Comparison of ENCODE assay signal across 21 cellular contexts in the genomic region with DNA sequence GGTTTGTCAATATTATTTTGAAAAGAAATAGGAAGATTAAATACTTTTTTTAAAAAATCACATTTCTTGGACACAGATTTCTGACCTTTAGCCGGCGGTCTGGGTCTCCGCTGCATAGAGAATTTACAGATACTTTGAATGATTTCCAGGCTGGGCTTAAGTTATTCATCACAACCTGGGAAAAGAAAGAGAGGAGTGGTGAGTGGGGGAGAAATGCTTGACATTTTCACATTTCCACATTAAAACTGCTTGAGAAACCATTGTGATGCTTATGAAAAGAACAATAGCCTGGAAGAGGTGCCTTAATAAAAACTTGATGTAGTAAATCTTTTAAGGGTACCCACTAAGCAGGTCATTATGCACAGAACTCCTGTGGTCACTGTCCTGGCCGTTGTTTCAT.
DNase-seq lines count a peak whose midpoint lies in the region; ATAC-seq and TF ChIP-seq lines count a peak whose summit lies in the region.
"Had no signal": no experiment of that assay in that cellular context is flagged by ENCODE, and none has a peak within 500 bp of the region (broad histone marks: within the 10 kb centered on the region; RNA-seq: fewer than 3 reads in every experiment).

No MANE protein-coding gene starts in this region.

- H3K9me3 ChIP-seq in NT2/D1 (ENCODE audit: insufficient read depth, low read length) = no peaks in the 10 kb centered on the region
- H3K9me3 ChIP-seq: BLaER1, Caco-2 had no signal

- H3K27ac Mint-ChIP-seq in GM23338 (no peak overlapping the region), Calu3 (ENCODE audit: unreplicated experiment) (no peak overlapping the region)
- H3K27ac Mint-ChIP-seq: B cell; CD4-positive, CD25-positive, alpha-beta regulatory T cell; CD8-positive, alpha-beta T cell had no signal

- H3K4me3 Mint-ChIP-seq in GM23338 = 0 out of 3 replicates have a peak overlapping the region, but pooled peaks have one; percentile 20
- no peak overlapping the region for H3K4me3 Mint-ChIP-seq in Calu3 (ENCODE audit: low read depth, unreplicated experiment)
- H3K4me3 Mint-ChIP-seq: B cell; CD4-positive, CD25-positive, alpha-beta regulatory T cell; CD8-positive, alpha-beta T cell; H9 had no signal

- H3K27me3 Mint-ChIP-seq in GM23338 (ENCODE audit: insufficient read depth, low read depth, poor library complexity) (peaks cover 3% of the 10 kb centered on the region), Calu3 (ENCODE audit: unreplicated experiment) (no peaks in the 10 kb centered on the region)
- H3K27me3 Mint-ChIP-seq: B cell; CD4-positive, CD25-positive, alpha-beta regulatory T cell had no signal

- TF ChIP-seq CTCF in GM23338 (conservative IDR thresholded peaks at IDR 0.05; ENCODE audit: low read depth in 2 of 2) (no peak), Calu3 (IDR thresholded peaks at IDR 0.05; ENCODE audit: unreplicated experiment) (no peak)

- no peaks in the 10 kb centered on the region for H3K36me3 ChIP-seq in GM23338 (ENCODE audit: insufficient read depth)
- no peaks in the 10 kb centered on the region for H3K36me3 ChIP-seq in NT2/D1 (ENCODE audit: insufficient read depth, insufficient read length, low read length)
- H3K36me3 ChIP-seq: BLaER1 had no signal

- H3K9ac ChIP-seq in NT2/D1 (ENCODE audit: insufficient read length, low read depth) = no peak overlapping the region
- H3K9ac ChIP-seq: BLaER1, GM23248 had no signal

- H2AFZ ChIP-seq in GM23338 = no peak overlapping the region
- H2AFZ ChIP-seq: GM23248 had no signal

- no TSS peak for BruUV-seq in Calu3 (replicated peaks; lab: Mats Ljungman, UMichigan)

- peaks cover 20% of the 10 kb centered on the region for H3K4me1 Mint-ChIP-seq in GM23338
- H3K4me1 Mint-ChIP-seq in Calu3 (ENCODE audit: low read depth, unreplicated experiment) = no peaks in the 10 kb centered on the region
- H3K4me1 Mint-ChIP-seq: B cell; CD4-positive, CD25-positive, alpha-beta regulatory T cell had no signal

- peak; percentile 36 for DNase-seq in GM23338 (ENCODE audit: low spot score)
- DNase-seq in NT2/D1 (ENCODE audit: low read depth, low spot score) = peak; percentile 11
- peak; percentile 15 for DNase-seq in iPS DF 19.7 (ENCODE audit: low read depth, low spot score)
- no peak for DNase-seq in Calu3
- DNase-seq: Caco-2; CD4-positive, CD25-positive, alpha-beta regulatory T cell; CD8-positive, alpha-beta T cell; DMS 273 treated with DMSO at 0.1 percent for 48 hours; DMS79; EL; GDM1; GM23248; H9 had no signal

- no peak overlapping the region for H3K27ac ChIP-seq in GM23338 (ENCODE audit: low read depth)
- H3K27ac ChIP-seq: 22Rv1, BLaER1, C4-2B, GM23248 had no signal

- peaks cover 18% of the 10 kb centered on the region for H3K4me1 ChIP-seq in GM23338 (ENCODE audit: insufficient read depth)
- H3K4me1 ChIP-seq in NT2/D1 (ENCODE audit: insufficient read depth, insufficient read length) = no peaks in the 10 kb centered on the region
- H3K4me1 ChIP-seq: BLaER1, Caco-2 had no signal

- H3K9me2 ChIP-seq in GM23338 (ENCODE audit: insufficient read depth) = peaks cover 16% of the 10 kb centered on the region

- H3K36me3 Mint-ChIP-seq in GM23338 (ENCODE audit: low read depth) (peaks cover 6% of the 10 kb centered on the region; the same call in 1 of the 3 replicates), Calu3 (ENCODE audit: insufficient read depth, unreplicated experiment) (no peaks in the 10 kb centered on the region)
- H3K36me3 Mint-ChIP-seq: CD4-positive, CD25-positive, alpha-beta regulatory T cell; CD8-positive, alpha-beta T cell had no signal

- CTCF ChIA-PET in Calu3 (lab: Charles Lee) = no interaction called here

- H3K9me3 Mint-ChIP-seq in GM23338 = no peaks in the 10 kb centered on the region; the same call in 2 of the 3 replicates
- no peaks in the 10 kb centered on the region for H3K9me3 Mint-ChIP-seq in Calu3 (ENCODE audit: low read depth, unreplicated experiment)
- H3K9me3 Mint-ChIP-seq: CD8-positive, alpha-beta T cell had no signal

- no peak overlapping the region for H3K4me3 ChIP-seq in GM23338
- H3K4me3 ChIP-seq in NT2/D1 (ENCODE audit: insufficient read length, low read depth) = no peak overlapping the region
- H3K4me3 ChIP-seq: BLaER1, GM12878, GM23248 had no signal

- H3K27me3 ChIP-seq in GM23338 (ENCODE audit: insufficient read depth) = no peaks in the 10 kb centered on the region
- no peaks in the 10 kb centered on the region for H3K27me3 ChIP-seq in NT2/D1 (ENCODE audit: insufficient read depth, insufficient read length)
- H3K27me3 ChIP-seq: BLaER1 had no signal

- 0 out of 2 replicates have a peak overlapping the region, but pooled peaks have one; percentile 15 for H3K4me2 ChIP-seq in GM23338
- H3K4me2 ChIP-seq: BLaER1 had no signal

- H4K20me1 ChIP-seq in GM23338 (replicated peaks; ENCODE audit: insufficient read depth) = no peaks in the 10 kb centered on the region
- H4K20me1 ChIP-seq: BLaER1 had no signal

- intact Hi-C loops in Calu3 (cut with micrococcal nuclease; ENCODE audit: unreplicated experiment) = no loop called here

- no peaks in the 10 kb centered on the region for H3K79me2 ChIP-seq in GM23338 (replicated peaks; ENCODE audit: insufficient read depth)

- no peaks in the 10 kb centered on the region for H3F3A ChIP-seq in GM23338 (replicated peaks; ENCODE audit: low read depth)

- ATAC-seq in GM23338 (peak; percentile 52), HG02571 (IDR thresholded peaks at IDR 0.05; ENCODE audit: unreplicated experiment) (no peak), HG02610 (IDR thresholded peaks at IDR 0.05; ENCODE audit: unreplicated experiment) (no peak)
- ATAC-seq: CD8-positive, alpha-beta T cell; GM12878; HCT116 had no signal

TF ChIP-seq in GM23338, 12 proteins besides CTCF, POLR2A, EP300 and RAD21 (continues in another document):
- no peak for TF ChIP-seq STAT1 (IDR thresholded peaks at IDR 0.05; ENCODE audit: unreplicated experiment)
- no peak for TF ChIP-seq REST (IDR thresholded peaks at IDR 0.05; ENCODE audit: unreplicated experiment)
